In genomic region chr12:120540445-120540844, GRCh38 we compare ENCODE assay signal across 1 cellular context.
TF ChIP-seq lines count a peak whose summit lies in the region.

No MANE protein-coding gene starts in this region.

TF ChIP-seq in K562, 482 proteins besides CTCF, POLR2A, EP300 and RAD21 (continued from another document and continues in another):
- 0 out of 2 replicates have a peak, but pooled peaks have one; percentile 46 for TF ChIP-seq ZBTB9 (CRISPR knock-in tag; IDR thresholded peaks at IDR 0.05)
- no peak for TF ChIP-seq SAP30 (IDR thresholded peaks at IDR 0.05; ENCODE audit: borderline replicate concordance, insufficient read depth, low read depth, low read length, poor library complexity, severe bottlenecking)
- TF ChIP-seq SMARCA4 (IDR thresholded peaks at IDR 0.05): peak; percentile 99
- TF ChIP-seq ZBED1 (IDR thresholded peaks at IDR 0.05): 0 out of 2 replicates have a peak, but pooled peaks have one; percentile 0
- no peak for TF ChIP-seq ZNF184 (CRISPR knock-in tag; IDR thresholded peaks at IDR 0.05)
- TF ChIP-seq SOX6 (IDR thresholded peaks at IDR 0.05): peak; percentile 99
- TF ChIP-seq ZNF830 (CRISPR knock-in tag; IDR thresholded peaks at IDR 0.05): no peak
- TF ChIP-seq FOSL1 (tag; conservative IDR thresholded peaks at IDR 0.05): peak; percentile 82
- peak; percentile 96 for TF ChIP-seq HDAC3 (IDR thresholded peaks at IDR 0.05; ENCODE audit: borderline replicate concordance, partially characterized antibody)
- TF ChIP-seq PBX2 (CRISPR knock-in tag; IDR thresholded peaks at IDR 0.05; ENCODE audit: low read depth): no peak
- TF ChIP-seq PBX2 (tag; conservative IDR thresholded peaks at IDR 0.05; ENCODE audit: low read depth): peak; percentile 89
- no peak for TF ChIP-seq IRF1 (CRISPR knock-in tag; IDR thresholded peaks at IDR 0.05; ENCODE audit: borderline replicate concordance)
- TF ChIP-seq NFATC3 (IDR thresholded peaks at IDR 0.05): peak; percentile 90
- no peak for TF ChIP-seq FOXA1 (IDR thresholded peaks at IDR 0.05; ENCODE audit: borderline replicate concordance)
- TF ChIP-seq NCOA1 (IDR thresholded peaks at IDR 0.05; ENCODE audit: low read depth): peak; percentile 93
- no peak; the same call in 1 of the 2 replicates for TF ChIP-seq RAD51 (IDR thresholded peaks at IDR 0.05; ENCODE audit: borderline replicate concordance, low read depth)
- TF ChIP-seq CCNT2 (IDR thresholded peaks at IDR 0.05; ENCODE audit: borderline replicate concordance, extremely low read depth, insufficient read length, low read depth, low read length): peak; percentile 98
- TF ChIP-seq BCOR (IDR thresholded peaks at IDR 0.05): peak; percentile 87
- no peak for TF ChIP-seq ZFPM2 (CRISPR knock-in tag; IDR thresholded peaks at IDR 0.05)
- no peak for TF ChIP-seq RNF219 (CRISPR knock-in tag; IDR thresholded peaks at IDR 0.05)
- TF ChIP-seq SIN3A (IDR thresholded peaks at IDR 0.05; ENCODE audit: borderline replicate concordance in 2 of 2, control insufficient read depth in 1 of 2, low read depth in 2 of 2, low read length in 2 of 2): no peak
- TF ChIP-seq ZNF57 (CRISPR knock-in tag; IDR thresholded peaks at IDR 0.05): no peak
- peak; percentile 86 for TF ChIP-seq ZNF175 (CRISPR knock-in tag; IDR thresholded peaks at IDR 0.05; ENCODE audit: low read depth)
- peak; percentile 97 for TF ChIP-seq ZEB2 (IDR thresholded peaks at IDR 0.05)
- TF ChIP-seq NFRKB (IDR thresholded peaks at IDR 0.05; ENCODE audit: low read depth): no peak
- no peak for TF ChIP-seq NR2F6 (CRISPR knock-in tag; IDR thresholded peaks at IDR 0.05)
- TF ChIP-seq SMAD3 (CRISPR knock-in tag; conservative IDR thresholded peaks at IDR 0.05): peak; percentile 73; the same call in 1 of the 2 replicates
- TF ChIP-seq EGR1 (conservative IDR thresholded peaks at IDR 0.05): no peak
- TF ChIP-seq PML (IDR thresholded peaks at IDR 0.05; ENCODE audit: low read length): peak; percentile 98
- TF ChIP-seq DACH1 (IDR thresholded peaks at IDR 0.05; ENCODE audit: partially characterized antibody): peak; percentile 46
- no peak for TF ChIP-seq TAF15 (IDR thresholded peaks at IDR 0.05; ENCODE audit: low read depth, low read length)
- peak; percentile 98 for TF ChIP-seq NBN (IDR thresholded peaks at IDR 0.05; ENCODE audit: low read depth)
- TF ChIP-seq TGIF2 (CRISPR knock-in tag; IDR thresholded peaks at IDR 0.05): no peak
- TF ChIP-seq GABPA (tag; conservative IDR thresholded peaks at IDR 0.05; ENCODE audit: low read depth): 0 out of 2 replicates have a peak, but pooled peaks have one; percentile 13
- TF ChIP-seq MNT (conservative IDR thresholded peaks at IDR 0.05): peak in 1 of 2 experiments; percentile 74; a peak in 3 of 4 replicates
- TF ChIP-seq MLLT1 (IDR thresholded peaks at IDR 0.05): peak in 1 of 2 experiments; percentile 81; a peak in 2 of 4 replicates
- TF ChIP-seq CBX5 (IDR thresholded peaks at IDR 0.05; ENCODE audit: borderline replicate concordance, low read depth): no peak
- TF ChIP-seq GATAD2B (IDR thresholded peaks at IDR 0.05; ENCODE audit: borderline replicate concordance): 0 out of 2 replicates have a peak, but pooled peaks have one; percentile 60
- peak; percentile 49 to 53; a peak in 2 of 4 replicates for TF ChIP-seq MAZ (CRISPR knock-in tag; conservative IDR thresholded peaks at IDR 0.05 in 1 of 2, IDR thresholded peaks at IDR 0.05 in 1 of 2)
- 0 out of 2 replicates have a peak, but pooled peaks have one; percentile 30 for TF ChIP-seq AFF4 (CRISPR knock-in tag; IDR thresholded peaks at IDR 0.05)
- no peak for TF ChIP-seq BRF2 (IDR thresholded peaks at IDR 0.05; ENCODE audit: borderline replicate concordance, insufficient read depth, insufficient read length)
- TF ChIP-seq CTBP1 (IDR thresholded peaks at IDR 0.05; ENCODE audit: borderline replicate concordance): peak; percentile 96
- no peak for TF ChIP-seq NR2C2 (CRISPR knock-in tag; IDR thresholded peaks at IDR 0.05)
- TF ChIP-seq NR2C2 (tag; IDR thresholded peaks at IDR 0.05): peak; percentile 77
- TF ChIP-seq ELF4 (CRISPR knock-in tag; IDR thresholded peaks at IDR 0.05): peak; percentile 79; the same call in 1 of the 2 replicates
- peak in 1 of 2 experiments; percentile 37; a peak in 1 of 3 replicates for TF ChIP-seq CBX3 (IDR thresholded peaks at IDR 0.05; ENCODE audit: borderline replicate concordance in 1 of 2, low read length in 2 of 2)
- TF ChIP-seq ZNF133 (CRISPR knock-in tag; IDR thresholded peaks at IDR 0.05): no peak
- TF ChIP-seq ZNF174 (CRISPR knock-in tag; IDR thresholded peaks at IDR 0.05): no peak
- peak; percentile 85 for TF ChIP-seq PYGO2 (tag; IDR thresholded peaks at IDR 0.05)
- TF ChIP-seq CXXC5 (CRISPR knock-in tag; IDR thresholded peaks at IDR 0.05): peak; percentile 76
- peak; percentile 31; the same call in 1 of the 2 replicates for TF ChIP-seq ZNF316 (IDR thresholded peaks at IDR 0.05)
- TF ChIP-seq NRF1 (conservative IDR thresholded peaks at IDR 0.05 in 1 of 2, IDR thresholded peaks at IDR 0.05 in 1 of 2): 0 out of 4 replicates have a peak, but pooled peaks of 1 of the 2 experiments have one; percentile 22
- peak; percentile 96 for TF ChIP-seq CEBPB (tag; IDR thresholded peaks at IDR 0.05)
- TF ChIP-seq MECOM (CRISPR knock-in tag; IDR thresholded peaks at IDR 0.05): no peak
- no peak for TF ChIP-seq ID3 (CRISPR knock-in tag; IDR thresholded peaks at IDR 0.05)
- peak; percentile 96 for TF ChIP-seq ID3 (tag; IDR thresholded peaks at IDR 0.05)
- TF ChIP-seq ESRRA (IDR thresholded peaks at IDR 0.05; ENCODE audit: borderline replicate concordance, low read depth): peak; percentile 88; the same call in 1 of the 2 replicates
- no peak for TF ChIP-seq SPI1 (IDR thresholded peaks at IDR 0.05; ENCODE audit: borderline replicate concordance, low read depth, low read length)
- TF ChIP-seq MTA2 (IDR thresholded peaks at IDR 0.05; ENCODE audit: low read depth): peak; percentile 98
- TF ChIP-seq SMARCE1 (IDR thresholded peaks at IDR 0.05): peak; percentile 99
